8 cellular contexts compared by ENCODE assay signal in genomic region chr13:35789335-35790166, GRCh38.
DNase-seq lines count a peak whose midpoint lies in the region; ATAC-seq, FAIRE-seq and TF ChIP-seq lines count a peak whose summit lies in the region.

No MANE protein-coding gene starts in this region.

- no peaks in the 10 kb centered on the region for H3K36me3 Mint-ChIP-seq in CD4-positive, alpha-beta memory T cell

- no peaks in the 10 kb centered on the region for H3K27me3 Mint-ChIP-seq in CD4-positive, alpha-beta memory T cell

- ATAC-seq in GM18867 (IDR thresholded peaks at IDR 0.05; ENCODE audit: unreplicated experiment) (peak; percentile 91), HG03432 (IDR thresholded peaks at IDR 0.05; ENCODE audit: unreplicated experiment) (peak; percentile 84), gastrocnemius medialis (peak; percentile 53 to 58)

- no peaks in the 10 kb centered on the region for H3K36me3 ChIP-seq in gastrocnemius medialis
- no peaks in the 10 kb centered on the region for H3K36me3 ChIP-seq in CD4-positive, alpha-beta memory T cell (ENCODE audit: insufficient read depth, low read length)

- CTCF ChIA-PET in CD4-positive, alpha-beta memory T cell (lab: Charles Lee; ENCODE audit: partially characterized antibody): interaction anchor here (0.9 kb wide), 1 partner anchor 75 kb away, joined by 3 read pairs; no protein-coding TSS in a partner anchor

- H3K27me3 ChIP-seq in gastrocnemius medialis: no peaks in the 10 kb centered on the region
- no peaks in the 10 kb centered on the region for H3K27me3 ChIP-seq in CD4-positive, alpha-beta memory T cell (ENCODE audit: insufficient read depth, low read length)

- no peak overlapping the region for H3K4me3 ChIP-seq in gastrocnemius medialis
- H3K4me3 ChIP-seq in CD4-positive, alpha-beta memory T cell (ENCODE audit: low read length in 2 of 2): no peak overlapping the region

- TF ChIP-seq CTCF in gastrocnemius medialis (IDR thresholded peaks at IDR 0.05 in 4 of 5, conservative IDR thresholded peaks at IDR 0.05 in 1 of 5): peak in 4 of 5 experiments; percentile 12 to 55 (median 38)

- H3K27ac Mint-ChIP-seq in CD4-positive, alpha-beta memory T cell: no peak overlapping the region

- peak; percentile 35 for DNase-seq in AG20443 (ENCODE audit: low spot score)
- DNase-seq in RCC 7860 (ENCODE audit: low spot score): peak; percentile 21
- DNase-seq in fibroblast of the conjunctiva (ENCODE audit: low read depth): peak; percentile 38
- DNase-seq in gastrocnemius medialis: no peak
- no peak for DNase-seq in ureter (ENCODE audit: low spot score)
- no peak for DNase-seq in CD4-positive, alpha-beta memory T cell

- H3K4me3 Mint-ChIP-seq in CD4-positive, alpha-beta memory T cell: no peak overlapping the region

- no peak overlapping the region for H3K27ac ChIP-seq in gastrocnemius medialis
- no peak overlapping the region for H3K27ac ChIP-seq in CD4-positive, alpha-beta memory T cell (ENCODE audit: low read depth, low read length)

- peaks cover 0 to 8% of the 10 kb centered on the region in 2 donors for H3K4me1 ChIP-seq in gastrocnemius medialis
- H3K4me1 ChIP-seq in CD4-positive, alpha-beta memory T cell (ENCODE audit: insufficient read depth, low read length): no peaks in the 10 kb centered on the region

- peaks cover 0 to 2% (median 0%) of the 10 kb centered on the region in 8 donors for H3K9me3 Mint-ChIP-seq in CD4-positive, alpha-beta memory T cell

- in situ Hi-C loops in gastrocnemius medialis (cut with MboI; ENCODE audit: low sequenced_read_pairs in 4 of 4): loop anchor here in 1 of 4 donors (10.0 kb wide), 1 partner anchor 165 kb away; no protein-coding TSS in a partner anchor

- FAIRE-seq in RCC 7860 (lab: Jason Lieb, UNC): peak; percentile 44

- H3K9me3 ChIP-seq in gastrocnemius medialis: no peaks in the 10 kb centered on the region
- H3K9me3 ChIP-seq in CD4-positive, alpha-beta memory T cell (ENCODE audit: control insufficient read depth in 1 of 2, low read length in 2 of 2): no peaks in the 10 kb centered on the region

- intact Hi-C loops in gastrocnemius medialis (cut with DNase I; ENCODE audit: low total_unique reads): loop anchor here (2.0 to 10.0 kb wide), 2 partner anchors 65 to 159 kb away; no protein-coding TSS in a partner anchor
- intact Hi-C loops in CD4-positive, alpha-beta memory T cell (cut with micrococcal nuclease): no loop called here

- no peak for TF ChIP-seq POLR2A in gastrocnemius medialis (IDR thresholded peaks at IDR 0.05)

- POLR2A ChIA-PET in CD4-positive, alpha-beta memory T cell (lab: Charles Lee; ENCODE audit: partially characterized antibody): no interaction called here

- no peaks in the 10 kb centered on the region for H3K4me1 Mint-ChIP-seq in CD4-positive, alpha-beta memory T cell

Comparison
In these comparisons a context has a peak if more than half of its experiments do, and no peak if none do; other contexts are left out.
1. DNase-seq: peak in AG20443 (single experiment), RCC 7860 (single experiment) and fibroblast of the conjunctiva (single experiment); none in gastrocnemius medialis (0 of 2), ureter (single experiment) and CD4-positive, alpha-beta memory T cell (0 of 5).
2. Peak in every context shown above with its lines, with median percentiles within 50 percentile points of each other: ATAC-seq.